ENCODE assay signal across 10 cellular contexts in the genomic region with DNA sequence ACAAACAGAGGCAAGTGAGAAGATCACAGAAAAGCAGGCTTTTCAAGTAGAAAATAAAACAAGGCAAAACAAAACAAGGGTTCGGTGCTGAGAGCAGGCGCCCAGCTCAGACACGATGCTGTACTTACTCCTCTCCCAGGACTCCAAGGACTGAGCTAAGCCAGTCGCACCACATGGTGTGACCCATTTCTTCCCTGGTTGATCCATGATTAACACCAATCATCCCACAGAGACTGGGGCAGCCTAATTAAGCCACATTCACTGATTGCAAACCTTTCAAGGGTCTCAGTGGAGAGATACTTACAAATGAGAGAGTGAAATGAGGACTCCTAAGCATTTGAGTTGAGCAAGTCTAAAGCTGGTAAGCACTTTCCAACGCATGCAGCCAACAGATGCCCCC.
"Had no signal": no experiment of that assay in that cellular context is flagged by ENCODE, and none has a peak within 500 bp of the region (broad histone marks: within the 10 kb centered on the region; RNA-seq: fewer than 3 reads in every experiment).

No MANE protein-coding gene starts in this region.

- H3K4me3 ChIP-seq: GM23248, GM23338, HAP-1 had no signal

- H3K36me3 ChIP-seq: HAP-1 had no signal

- H3K9ac ChIP-seq: GM23248 had no signal

- H3K9me3 ChIP-seq: HAP-1 had no signal

- H3K4me2 ChIP-seq: GM23338 had no signal

- FAIRE-seq: H1, H54 had no signal

- H3K27ac ChIP-seq: GM23248 had no signal

- DNase-seq: GM23248, GOT3, H7, H9, HCEC 1CT, HFFc6 had no signal
